In the genomic region with DNA sequence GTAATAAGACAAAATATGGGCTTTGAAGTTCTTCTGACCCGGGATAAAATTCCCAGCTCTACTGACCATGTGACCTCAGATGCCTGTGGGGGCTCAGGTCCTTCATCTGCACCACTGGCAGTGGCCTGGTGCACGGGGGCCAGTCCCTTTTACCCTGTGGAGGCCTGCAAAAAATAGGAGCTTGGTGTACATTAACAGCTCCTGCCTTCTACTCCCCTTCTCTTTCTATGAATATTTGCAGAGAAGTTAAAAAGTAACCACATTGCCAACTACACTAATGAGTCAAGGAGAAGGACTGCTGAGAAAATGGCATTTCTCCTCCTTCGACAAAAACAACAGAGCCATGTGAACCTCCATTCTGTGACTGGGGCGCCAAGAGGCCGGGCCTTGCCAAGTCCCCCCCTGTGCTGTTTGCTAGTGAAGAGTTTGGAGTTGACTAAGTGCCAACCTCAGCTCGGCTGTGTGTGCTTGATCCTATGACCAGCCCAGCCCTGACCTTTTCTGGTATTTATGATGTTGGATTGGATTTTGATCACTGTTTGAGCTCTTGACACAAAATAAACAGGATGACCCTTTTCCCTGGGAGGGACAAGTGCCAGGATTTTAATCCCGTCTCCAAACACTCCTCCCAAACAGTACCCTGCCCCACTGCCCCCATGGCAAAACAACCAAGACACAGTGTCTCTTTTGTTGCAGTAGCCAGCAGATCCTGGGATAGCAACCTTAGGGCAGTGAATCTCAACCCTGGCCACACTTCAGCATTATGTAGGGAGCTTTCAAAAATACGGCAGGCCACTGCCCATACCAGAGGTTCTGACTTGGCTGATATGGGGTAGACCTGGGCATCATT, we compare ENCODE assay signal across 12 cellular contexts.
A peak's percentile ranks its signal among the peaks of the same experiment; 100 is the strongest.
DNase-seq lines count a peak whose midpoint lies in the region; ATAC-seq and TF ChIP-seq lines count a peak whose summit lies in the region.
"Had no signal": no experiment of that assay in that cellular context is flagged by ENCODE, and none has a peak within 500 bp of the region (broad histone marks: within the 10 kb centered on the region; RNA-seq: fewer than 3 reads in every experiment).

No MANE protein-coding gene starts in this region.

- H3K27me3 ChIP-seq in MG63 (no peaks in the 10 kb centered on the region), gastroesophageal sphincter (no peaks in the 10 kb centered on the region)
- H3K27me3 ChIP-seq: BLaER1 had no signal

- no peak for TF ChIP-seq POLR2A in gastroesophageal sphincter (IDR thresholded peaks at IDR 0.05)

- TF ChIP-seq EP300 in gastroesophageal sphincter (IDR thresholded peaks at IDR 0.05) = no peak

- WGBS in gastroesophageal sphincter (ENCODE audit: low coverage in 1 of 2), 2 donors = 26 to 32% methylated on average over 6 to 7 of the region's 8 CpGs

- peaks cover 0 to 61% (median 19%) of the 10 kb centered on the region in 3 donors for H3K4me1 ChIP-seq in gastroesophageal sphincter
- H3K4me1 ChIP-seq: parathyroid adenoma had no signal

- peaks cover 2% of the 10 kb centered on the region for H3K4me1 Mint-ChIP-seq in T-helper 17 cell

- peak; percentile 39 for DNase-seq in AG08395 (ENCODE audit: low spot score)
- peak; percentile 93 for DNase-seq in MG63
- DNase-seq in nucleus accumbens (lab: John Stamatoyannopoulos, UW) = peak in 34 of 56 donors; percentile 1 to 59 (median 15)
- no peak for DNase-seq in SIG-M5 (lab: John Stamatoyannopoulos, UW)
- DNase-seq in SW 1271 (lab: John Stamatoyannopoulos, UW) = no peak
- no peak for DNase-seq in GM20000 (ENCODE audit: low spot score)
- DNase-seq in T-helper 17 cell = no peak
- DNase-seq: erythroblast, NCI-H146 had no signal

- H3K36me3 Mint-ChIP-seq in T-helper 17 cell (ENCODE audit: low read depth) = no peaks in the 10 kb centered on the region

- H3K9me3 ChIP-seq in MG63 = no peaks in the 10 kb centered on the region
- no peaks in the 10 kb centered on the region for H3K9me3 ChIP-seq in gastroesophageal sphincter
- H3K9me3 ChIP-seq in T-helper 17 cell (ENCODE audit: control insufficient read depth, low read length, poor library complexity, severe bottlenecking) = no peaks in the 10 kb centered on the region
- H3K9me3 ChIP-seq: BLaER1 had no signal

- ATAC-seq in gastroesophageal sphincter (peak; percentile 68), T-helper 17 cell (no peak)

- no peaks in the 10 kb centered on the region for H3K27me3 Mint-ChIP-seq in T-helper 17 cell

- H3K27ac Mint-ChIP-seq in T-helper 17 cell = no peak overlapping the region

- TF ChIP-seq CTCF in gastroesophageal sphincter (IDR thresholded peaks at IDR 0.05) (no peak), GM20000 (IDR thresholded peaks at IDR 0.05; ENCODE audit: extremely low read depth, missing control alignments) (no peak)

- H3K4me3 Mint-ChIP-seq in T-helper 17 cell = no peak overlapping the region

- H3K4me3 ChIP-seq in MG63 (no peak overlapping the region), gastroesophageal sphincter (no peak overlapping the region)
- H3K4me3 ChIP-seq: BLaER1 had no signal

- H3K36me3 ChIP-seq in MG63 (no peaks in the 10 kb centered on the region), gastroesophageal sphincter (no peaks in the 10 kb centered on the region)

- H3K27ac ChIP-seq in gastroesophageal sphincter = peak overlapping the region in 2 of 4 donors; percentile 30 to 52
- H3K27ac ChIP-seq: BLaER1, parathyroid adenoma had no signal

Comparison
In these comparisons a context has a peak if more than half of its experiments do, and no peak if none do; other contexts are left out.
1. DNase-seq: peak in AG08395 (single experiment), MG63 (single experiment) and nucleus accumbens (34 of 56); none in SIG-M5 (single experiment), SW 1271 (0 of 2), GM20000 (single experiment) and T-helper 17 cell (0 of 3).